Comparison of ENCODE assay signal across 7 cellular contexts in genomic region chr20:45470939-45471338, GRCh38.
DNase-seq lines count a peak whose midpoint lies in the region; ATAC-seq and TF ChIP-seq lines count a peak whose summit lies in the region.

No MANE protein-coding gene starts in this region.

- H3K27ac ChIP-seq in HUES6 (ENCODE audit: low read depth, low read length): no peak overlapping the region
- H3K27ac ChIP-seq in muscle layer of duodenum (ENCODE audit: low read length): peak overlapping the region; percentile 39

- H3K36me3 ChIP-seq in HUES6 (ENCODE audit: control insufficient read depth, insufficient read depth, low read length) (no peaks in the 10 kb centered on the region), muscle layer of duodenum (ENCODE audit: control insufficient read depth in 1 of 2, insufficient read depth in 2 of 2, low read length in 2 of 2) (no peaks in the 10 kb centered on the region)

- DNase-seq in GM13977 (ENCODE audit: low spot score) (no peak), cerebellar cortex (ENCODE audit: low spot score) (peak; percentile 12), HuH-7.5 (ENCODE audit: low spot score) (no peak), NCI-H226 (no peak)

- H3K9me3 ChIP-seq in HUES6 (ENCODE audit: control insufficient read depth, insufficient read depth, low read depth, low read length) (no peaks in the 10 kb centered on the region), muscle layer of duodenum (ENCODE audit: control insufficient read depth in 1 of 2, low read length in 2 of 2) (no peaks in the 10 kb centered on the region)

- in situ Hi-C loops in GM13977 (cut with MboI; ENCODE audit: low pct_unique_long_range_greater_than_20kb, low sequenced_read_pairs, unreplicated experiment): loop anchor here (25.0 kb wide), 1 partner anchor 291 kb away; no protein-coding TSS in a partner anchor

- peak overlapping the region; percentile 66 for H3K9ac ChIP-seq in HUES6 (ENCODE audit: low read length)

- no peak for ATAC-seq in HG02798 (IDR thresholded peaks at IDR 0.05; ENCODE audit: poor library complexity, unreplicated experiment)

- H3K27me3 ChIP-seq in HUES6 (ENCODE audit: control insufficient read depth, insufficient read depth, low read length): peaks cover 33% of the 10 kb centered on the region
- H3K27me3 ChIP-seq in muscle layer of duodenum (ENCODE audit: low read depth, low read length): peaks cover 10% of the 10 kb centered on the region

- H3K4me1 ChIP-seq in HUES6 (ENCODE audit: control insufficient read depth, insufficient read depth, low read length) (peaks cover 24% of the 10 kb centered on the region), muscle layer of duodenum (ENCODE audit: control insufficient read depth in 1 of 2, insufficient read depth in 2 of 2, low read length in 2 of 2) (peaks cover 0 to 20% of the 10 kb centered on the region in 2 donors)

- TF ChIP-seq CTCF in GM13977 (IDR thresholded peaks at IDR 0.05; ENCODE audit: extremely low read depth, insufficient read depth, missing control alignments): peak; percentile 29

- H3K4me3 ChIP-seq in HUES6 (ENCODE audit: low read depth, low read length): peak overlapping the region; percentile 72
- H3K4me3 ChIP-seq in muscle layer of duodenum (ENCODE audit: low read depth in 1 of 2, low read length in 2 of 2): peak overlapping the region; percentile 57 to 75
